Comparison of ENCODE assay signal across 9 cellular contexts in genomic region chr2:105809099-105809473, GRCh38.
DNase-seq lines count a peak whose midpoint lies in the region; ATAC-seq lines count a peak whose summit lies in the region.
"Had no signal": no experiment of that assay in that cellular context is flagged by ENCODE, and none has a peak within 500 bp of the region (broad histone marks: within the 10 kb centered on the region; RNA-seq: fewer than 3 reads in every experiment).

No MANE protein-coding gene starts in this region.

- peak; percentile 39 for ATAC-seq in HG03025 (IDR thresholded peaks at IDR 0.05; ENCODE audit: low FRiP score, unreplicated experiment)
- ATAC-seq in stimulated activated naive B cell treated with anti-CD40 and anti-IgM and Interleukin-4, amounts not matched to agents 10 μg/mL and 1 μg/mL and 100 μg/mL, for 72 hours (replicated peaks) = peak; percentile 79 to 87
- ATAC-seq in GM18519 (IDR thresholded peaks at IDR 0.05; ENCODE audit: low FRiP score, unreplicated experiment) = no peak
- no peak for ATAC-seq in GM21367 (IDR thresholded peaks at IDR 0.05; ENCODE audit: unreplicated experiment)

- peak overlapping the region; percentile 89 for H3K27ac Mint-ChIP-seq in activated T-cell treated with anti-CD3 and anti-CD28 coated beads, Interleukin-2, amount 50 U/mL, for 24 hours
- peak overlapping the region; percentile 99 for H3K27ac Mint-ChIP-seq in activated naive CD4-positive, alpha-beta T cell treated with anti-CD3 and anti-CD28 coated beads, Interleukin-2, amount 50 U/mL, for 24 hours
- peak overlapping the region; percentile 98 for H3K27ac Mint-ChIP-seq in stimulated activated naive B cell treated with anti-CD40 and anti-IgM and Interleukin-4, amounts not matched to agents 10 μg/mL and 1 μg/mL and 100 μg/mL, for 72 hours
- H3K27ac Mint-ChIP-seq: dendritic cell treated with granulocyte-macrophage colony-stimulating factor and Interleukin-4, amounts not matched to agents 40 ng/mL and 50 ng/mL, for 4 days had no signal

- H3K4me3 Mint-ChIP-seq in activated T-cell treated with anti-CD3 and anti-CD28 coated beads, Interleukin-2, amount 50 U/mL, for 24 hours = peak overlapping the region; percentile 18
- peak overlapping the region; percentile 73 for H3K4me3 Mint-ChIP-seq in activated naive CD4-positive, alpha-beta T cell treated with anti-CD3 and anti-CD28 coated beads, Interleukin-2, amount 50 U/mL, for 24 hours
- H3K4me3 Mint-ChIP-seq in stimulated activated naive B cell treated with anti-CD40 and anti-IgM and Interleukin-4, amounts not matched to agents 10 μg/mL and 1 μg/mL and 100 μg/mL, for 72 hours = peak overlapping the region; percentile 38 to 80
- H3K4me3 Mint-ChIP-seq: dendritic cell treated with granulocyte-macrophage colony-stimulating factor and Interleukin-4, amounts not matched to agents 40 ng/mL and 50 ng/mL, for 4 days had no signal

- H3K9me3 Mint-ChIP-seq in activated T-cell treated with anti-CD3 and anti-CD28 coated beads, Interleukin-2, amount 50 U/mL, for 24 hours = peaks cover 6% of the 10 kb centered on the region
- H3K9me3 Mint-ChIP-seq in activated naive CD4-positive, alpha-beta T cell treated with anti-CD3 and anti-CD28 coated beads, Interleukin-2, amount 50 U/mL, for 24 hours = peaks cover 6% of the 10 kb centered on the region
- H3K9me3 Mint-ChIP-seq in stimulated activated naive B cell treated with anti-CD40 and anti-IgM and Interleukin-4, amounts not matched to agents 10 μg/mL and 1 μg/mL and 100 μg/mL, for 72 hours = peaks cover 11 to 21% of the 10 kb centered on the region in 2 donors
- H3K9me3 Mint-ChIP-seq: dendritic cell treated with granulocyte-macrophage colony-stimulating factor and Interleukin-4, amounts not matched to agents 40 ng/mL and 50 ng/mL, for 4 days had no signal

- peaks cover 80% of the 10 kb centered on the region for H3K36me3 Mint-ChIP-seq in activated T-cell treated with anti-CD3 and anti-CD28 coated beads, Interleukin-2, amount 50 U/mL, for 24 hours (ENCODE audit: low read depth)
- H3K36me3 Mint-ChIP-seq in activated naive CD4-positive, alpha-beta T cell treated with anti-CD3 and anti-CD28 coated beads, Interleukin-2, amount 50 U/mL, for 24 hours = peaks cover 17% of the 10 kb centered on the region
- H3K36me3 Mint-ChIP-seq in stimulated activated naive B cell treated with anti-CD40 and anti-IgM and Interleukin-4, amounts not matched to agents 10 μg/mL and 1 μg/mL and 100 μg/mL, for 72 hours = peaks cover 51 to 73% of the 10 kb centered on the region in 2 donors

- peaks cover 90% of the 10 kb centered on the region for H3K4me1 Mint-ChIP-seq in activated T-cell treated with anti-CD3 and anti-CD28 coated beads, Interleukin-2, amount 50 U/mL, for 24 hours (ENCODE audit: low read depth)
- H3K4me1 Mint-ChIP-seq in activated naive CD4-positive, alpha-beta T cell treated with anti-CD3 and anti-CD28 coated beads, Interleukin-2, amount 50 U/mL, for 24 hours = peaks cover 96% of the 10 kb centered on the region
- H3K4me1 Mint-ChIP-seq in stimulated activated naive B cell treated with anti-CD40 and anti-IgM and Interleukin-4, amounts not matched to agents 10 μg/mL and 1 μg/mL and 100 μg/mL, for 72 hours = peaks cover 66 to 95% of the 10 kb centered on the region in 2 donors

- DNase-seq in activated T-cell treated with anti-CD3 and anti-CD28 coated beads, Interleukin-2, amount 50 U/mL, for 24 hours = peak; percentile 59
- DNase-seq in activated T-cell treated with anti-CD3 and anti-CD28 coated beads for 4 hours = no peak
- peak; percentile 68 for DNase-seq in stimulated activated naive B cell treated with anti-CD40 and anti-IgM and Interleukin-4, amounts not matched to agents 10 μg/mL and 1 μg/mL and 100 μg/mL, for 72 hours
- DNase-seq in kidney glomerular epithelial cell (lab: John Stamatoyannopoulos, UW) = no peak

- H3K27me3 Mint-ChIP-seq in activated T-cell treated with anti-CD3 and anti-CD28 coated beads, Interleukin-2, amount 50 U/mL, for 24 hours = no peaks in the 10 kb centered on the region
- no peaks in the 10 kb centered on the region for H3K27me3 Mint-ChIP-seq in activated naive CD4-positive, alpha-beta T cell treated with anti-CD3 and anti-CD28 coated beads, Interleukin-2, amount 50 U/mL, for 24 hours
- H3K27me3 Mint-ChIP-seq in stimulated activated naive B cell treated with anti-CD40 and anti-IgM and Interleukin-4, amounts not matched to agents 10 μg/mL and 1 μg/mL and 100 μg/mL, for 72 hours = no peaks in the 10 kb centered on the region
- H3K27me3 Mint-ChIP-seq: dendritic cell treated with granulocyte-macrophage colony-stimulating factor and Interleukin-4, amounts not matched to agents 40 ng/mL and 50 ng/mL, for 4 days had no signal

Comparison
In these comparisons a context has a peak if more than half of its experiments do, and no peak if none do; other contexts are left out.
1. DNase-seq: peak in activated T-cell treated with anti-CD3 and anti-CD28 coated beads, Interleukin-2, amount 50 U/mL, for 24 hours (single experiment) and stimulated activated naive B cell treated with anti-CD40 and anti-IgM and Interleukin-4, amounts not matched to agents 10 μg/mL and 1 μg/mL and 100 μg/mL, for 72 hours (single experiment); none in activated T-cell treated with anti-CD3 and anti-CD28 coated beads for 4 hours (single experiment) and kidney glomerular epithelial cell (single experiment).
2. H3K4me3 Mint-ChIP-seq: peak in every context shown above with its lines; median percentile 73 in activated naive CD4-positive, alpha-beta T cell treated with anti-CD3 and anti-CD28 coated beads, Interleukin-2, amount 50 U/mL, for 24 hours; 59 in stimulated activated naive B cell treated with anti-CD40 and anti-IgM and Interleukin-4, amounts not matched to agents 10 μg/mL and 1 μg/mL and 100 μg/mL, for 72 hours; 18 in activated T-cell treated with anti-CD3 and anti-CD28 coated beads, Interleukin-2, amount 50 U/mL, for 24 hours.
3. ATAC-seq: peak in HG03025 (single experiment) and stimulated activated naive B cell treated with anti-CD40 and anti-IgM and Interleukin-4, amounts not matched to agents 10 μg/mL and 1 μg/mL and 100 μg/mL, for 72 hours (2 of 2); none in GM18519 (single experiment) and GM21367 (single experiment).
4. Peak in every context shown above with its lines, with median percentiles within 50 percentile points of each other: H3K27ac Mint-ChIP-seq.